Comparison of ENCODE assay signal across 17 cellular contexts in the genomic region with DNA sequence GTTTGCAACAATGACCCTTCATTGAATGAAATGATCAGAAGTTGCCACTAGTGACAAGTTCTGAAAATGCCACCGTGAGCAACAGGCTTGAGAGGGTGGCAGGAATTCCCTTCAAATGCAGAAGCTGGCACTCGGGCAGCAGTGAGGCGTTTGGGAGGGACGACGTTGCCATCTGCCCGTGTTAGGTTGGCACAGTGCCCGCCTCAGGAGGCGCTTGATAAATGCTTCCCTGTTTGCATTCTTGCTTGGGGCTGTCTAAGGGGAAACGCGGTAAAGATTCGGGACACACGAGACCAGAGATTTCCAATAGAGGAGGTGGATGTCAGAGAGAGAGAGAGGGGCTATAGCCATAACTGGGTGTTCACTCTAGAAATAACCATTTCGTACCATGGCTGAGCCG.
DNase-seq lines count a peak whose midpoint lies in the region; ATAC-seq and TF ChIP-seq lines count a peak whose summit lies in the region.
"Had no signal": no experiment of that assay in that cellular context is flagged by ENCODE, and none has a peak within 500 bp of the region (broad histone marks: within the 10 kb centered on the region; RNA-seq: fewer than 3 reads in every experiment).

No MANE protein-coding gene starts in this region.

- TF ChIP-seq CTCF in coronary artery (IDR thresholded peaks at IDR 0.05), result no peak

- no peak overlapping the region for H3K27ac ChIP-seq in coronary artery
- H3K27ac ChIP-seq: RWPE1, SK-N-MC had no signal

- peak; percentile 22 for DNase-seq in DMS153 (lab: John Stamatoyannopoulos, UW)
- no peak for DNase-seq in DMS153 treated with DMSO at 0.1 percent for 48 hours (lab: John Stamatoyannopoulos, UW; ENCODE audit: unreplicated experiment)
- peak; percentile 57 for DNase-seq in HT-29 (ENCODE audit: low spot score)
- DNase-seq in NCI-H345 (lab: John Stamatoyannopoulos, UW), result peak; percentile 82
- DNase-seq in coronary artery (ENCODE audit: low spot score), result peak; percentile 41
- no peak for DNase-seq in hepatic stellate cell (ENCODE audit: low spot score)
- no peak for DNase-seq in SIG-M5 (lab: John Stamatoyannopoulos, UW)
- DNase-seq: 8988T, C1 segment of cervical spinal cord, H9, NCI-H1436, NCI-H510A treated with DMSO at 0.1 percent for 48 hours, T-cell, T1000 had no signal

- no peak overlapping the region for H3K4me3 ChIP-seq in coronary artery
- H3K4me3 ChIP-seq: SK-N-MC had no signal

- no peak for ATAC-seq in GM21367 (IDR thresholded peaks at IDR 0.05; ENCODE audit: unreplicated experiment)
- ATAC-seq: T-cell had no signal

Comparison
In these comparisons a context has a peak if more than half of its experiments do, and no peak if none do; other contexts are left out.
1. DNase-seq: peak in DMS153 (single experiment), HT-29 (single experiment), NCI-H345 (single experiment) and coronary artery (single experiment); none in DMS153 treated with DMSO at 0.1 percent for 48 hours (single experiment), hepatic stellate cell (single experiment) and SIG-M5 (single experiment).